In genomic region chr3:155416500-155417118, GRCh38 we compare ENCODE assay signal across 14 cellular contexts.
DNase-seq lines count a peak whose midpoint lies in the region; ATAC-seq and TF ChIP-seq lines count a peak whose summit lies in the region.
"Had no signal": no experiment of that assay in that cellular context is flagged by ENCODE, and none has a peak within 500 bp of the region (broad histone marks: within the 10 kb centered on the region; RNA-seq: fewer than 3 reads in every experiment).

No MANE protein-coding gene starts in this region.

- no peaks in the 10 kb centered on the region for H4K20me1 ChIP-seq in GM23338 (replicated peaks; ENCODE audit: insufficient read depth)

- no peak overlapping the region for H3K18ac ChIP-seq in trophoblast cell (ENCODE audit: low read length)

- H3K36me3 Mint-ChIP-seq in GM23338 (ENCODE audit: low read depth): 0 out of 3 replicates have a peak, but pooled peaks cover 4% of the 10 kb centered on the region
- no peaks in the 10 kb centered on the region for H3K36me3 Mint-ChIP-seq in stimulated activated naive B cell treated with anti-CD40 and anti-IgM and Interleukin-4, amounts not matched to agents 10 μg/mL and 1 μg/mL and 100 μg/mL, for 72 hours
- H3K36me3 Mint-ChIP-seq: type B pancreatic cell had no signal

- intact Hi-C loops in esophagus muscularis mucosa (cut with DNase I): no loop called here

- H3K79me2 ChIP-seq in trophoblast cell (ENCODE audit: control insufficient read depth, insufficient read depth, low read length, poor library complexity): no peaks in the 10 kb centered on the region
- no peaks in the 10 kb centered on the region for H3K79me2 ChIP-seq in GM23338 (replicated peaks; ENCODE audit: insufficient read depth)

- H3K27me3 Mint-ChIP-seq in GM23338 (ENCODE audit: insufficient read depth, low read depth, poor library complexity): peaks cover 2% of the 10 kb centered on the region
- H3K27me3 Mint-ChIP-seq in stimulated activated naive B cell treated with anti-CD40 and anti-IgM and Interleukin-4, amounts not matched to agents 10 μg/mL and 1 μg/mL and 100 μg/mL, for 72 hours: no peaks in the 10 kb centered on the region
- H3K27me3 Mint-ChIP-seq: activated CD4-positive, alpha-beta T cell treated with anti-CD3 and anti-CD28 coated beads, Interleukin-2, amount 10 ng/mL, durations not matched to agents 7 days and 5 days had no signal

- H4K8ac ChIP-seq in trophoblast cell (ENCODE audit: low read depth, low read length): no peak overlapping the region

- no peak overlapping the region for H2BK120ac ChIP-seq in trophoblast cell (ENCODE audit: insufficient read depth, low read length, poor library complexity)

- H3K4me2 ChIP-seq in trophoblast cell (ENCODE audit: low read length): no peak overlapping the region
- no peak overlapping the region for H3K4me2 ChIP-seq in GM23338

- H3K9ac ChIP-seq in trophoblast cell (ENCODE audit: low read length): no peak overlapping the region

- no peak overlapping the region for H3K4ac ChIP-seq in trophoblast cell (ENCODE audit: low read depth, low read length)

- no peak for ATAC-seq in GM23338
- ATAC-seq in stimulated activated naive B cell treated with anti-CD40 and anti-IgM and Interleukin-4, amounts not matched to agents 10 μg/mL and 1 μg/mL and 100 μg/mL, for 72 hours (replicated peaks): no peak

- no peaks in the 10 kb centered on the region for H3K27me3 ChIP-seq in esophagus muscularis mucosa
- no peaks in the 10 kb centered on the region for H3K27me3 ChIP-seq in trophoblast cell (ENCODE audit: insufficient read depth, low read length)
- no peaks in the 10 kb centered on the region for H3K27me3 ChIP-seq in GM23338 (ENCODE audit: insufficient read depth)

- H3K9me2 ChIP-seq in GM23338 (ENCODE audit: insufficient read depth): no peaks in the 10 kb centered on the region; the same call in none of the 2 replicates

- H3K9me3 Mint-ChIP-seq in GM23338: peaks cover 6% of the 10 kb centered on the region; the same call in 2 of the 3 replicates
- peaks cover 0 to 3% of the 10 kb centered on the region in 2 donors for H3K9me3 Mint-ChIP-seq in stimulated activated naive B cell treated with anti-CD40 and anti-IgM and Interleukin-4, amounts not matched to agents 10 μg/mL and 1 μg/mL and 100 μg/mL, for 72 hours
- H3K9me3 Mint-ChIP-seq: activated CD4-positive, alpha-beta T cell treated with anti-CD3 and anti-CD28 coated beads, Interleukin-2, amount 10 ng/mL, durations not matched to agents 7 days and 5 days; activated T-helper 1 cell treated with anti-CD3 and anti-CD28 coated beads, Interleukin-12 subunit alpha, Interleukin-12 subunit beta, Interleukin-2, Interleukin-4 antibody, amounts not matched to agents 30 ng/mL and 10 ng/mL and 1 ng/mL, durations not matched to agents 14 hours and 24 hours and 36 hours; type B pancreatic cell had no signal

- H4K12ac ChIP-seq in trophoblast cell (ENCODE audit: low read depth, low read length): no peak overlapping the region

- H3K4me1 ChIP-seq in esophagus muscularis mucosa (peaks cover 0 to 5% (median 0%) of the 10 kb centered on the region in 4 donors), trophoblast cell (ENCODE audit: control insufficient read depth in 1 of 2, insufficient read depth in 2 of 2, low read length in 2 of 2) (peaks cover 0 to 1% of the 10 kb centered on the region in 2 experiments), GM23338 (ENCODE audit: insufficient read depth) (peaks cover 25% of the 10 kb centered on the region)

- no peak for TF ChIP-seq EP300 in esophagus muscularis mucosa (IDR thresholded peaks at IDR 0.05)

- no peak overlapping the region for H2BK12ac ChIP-seq in trophoblast cell (ENCODE audit: low read length)

- H3K79me1 ChIP-seq in trophoblast cell (ENCODE audit: low read length): peaks cover 2% of the 10 kb centered on the region

- H2AFZ ChIP-seq in trophoblast cell (ENCODE audit: insufficient read depth, low read length, poor library complexity): no peak overlapping the region
- no peak overlapping the region for H2AFZ ChIP-seq in GM23338

- no peak overlapping the region for H2BK5ac ChIP-seq in trophoblast cell (ENCODE audit: low read depth, low read length, poor library complexity)

- H3K4me3 ChIP-seq in esophagus muscularis mucosa: no peak overlapping the region
- H3K4me3 ChIP-seq in trophoblast cell (ENCODE audit: low read depth, low read length): no peak overlapping the region
- no peak overlapping the region for H3K4me3 ChIP-seq in GM23338

- peak; percentile 39 for DNase-seq in GM04503 (ENCODE audit: low read depth)
- DNase-seq in RKO (ENCODE audit: low spot score): peak; percentile 84
- peak; percentile 55 for DNase-seq in esophagus muscularis mucosa (ENCODE audit: extremely low spot score)
- DNase-seq in trophoblast cell: peak; percentile 70 to 75
- DNase-seq in GM23338 (ENCODE audit: low spot score): no peak
- DNase-seq in SKM-1 treated with dmso at 0.1 percent for 144 hours (lab: John Stamatoyannopoulos, UW; ENCODE audit: unreplicated experiment): no peak
- DNase-seq in T-helper 1 cell: no peak
- DNase-seq in stimulated activated naive B cell treated with anti-CD40 and anti-IgM and Interleukin-4, amounts not matched to agents 10 μg/mL and 1 μg/mL and 100 μg/mL, for 72 hours: no peak
- DNase-seq: activated CD4-positive, alpha-beta T cell treated with anti-CD3 and anti-CD28 coated beads, Interleukin-2, amount 10 ng/mL, durations not matched to agents 7 days and 5 days; aorta; KBM-7; NCI-H1417 treated with DMSO at 0.1 percent for 48 hours had no signal

- no peak overlapping the region for H4K91ac ChIP-seq in trophoblast cell (ENCODE audit: low read depth, low read length)

- H3K9me3 ChIP-seq in esophagus muscularis mucosa: no peaks in the 10 kb centered on the region
- no peaks in the 10 kb centered on the region for H3K9me3 ChIP-seq in trophoblast cell (ENCODE audit: insufficient read depth, low read depth, low read length)

- no peaks in the 10 kb centered on the region for H3K36me3 ChIP-seq in esophagus muscularis mucosa
- H3K36me3 ChIP-seq in trophoblast cell (ENCODE audit: control insufficient read depth in 1 of 2, insufficient read depth in 2 of 2, low read length in 2 of 2): no peaks in the 10 kb centered on the region
- H3K36me3 ChIP-seq in GM23338 (ENCODE audit: insufficient read depth): 0 out of 2 replicates have a peak, but pooled peaks cover 2% of the 10 kb centered on the region

- 92% methylated on average over 8 of the region's 8 CpGs for WGBS in esophagus muscularis mucosa
- no CpG with 5 or more reads among the region's 8 CpGs for WGBS in trophoblast cell (ENCODE audit: extremely low coverage, insufficient coverage, insufficient read length)

- H2AK5ac ChIP-seq in trophoblast cell (ENCODE audit: low read length): no peak overlapping the region

- H3K4me3 Mint-ChIP-seq in GM23338: no peak overlapping the region
- H3K4me3 Mint-ChIP-seq in stimulated activated naive B cell treated with anti-CD40 and anti-IgM and Interleukin-4, amounts not matched to agents 10 μg/mL and 1 μg/mL and 100 μg/mL, for 72 hours: no peak overlapping the region
- H3K4me3 Mint-ChIP-seq: activated CD4-positive, alpha-beta T cell treated with anti-CD3 and anti-CD28 coated beads, Interleukin-2, amount 10 ng/mL, durations not matched to agents 7 days and 5 days; activated T-helper 1 cell treated with anti-CD3 and anti-CD28 coated beads, Interleukin-12 subunit alpha, Interleukin-12 subunit beta, Interleukin-2, Interleukin-4 antibody, amounts not matched to agents 30 ng/mL and 10 ng/mL and 1 ng/mL, durations not matched to agents 14 hours and 24 hours and 36 hours; type B pancreatic cell had no signal

- no peak overlapping the region for H3K23ac ChIP-seq in trophoblast cell (ENCODE audit: low read length)

- H3K27ac Mint-ChIP-seq in GM23338: no peak overlapping the region
- H3K27ac Mint-ChIP-seq in stimulated activated naive B cell treated with anti-CD40 and anti-IgM and Interleukin-4, amounts not matched to agents 10 μg/mL and 1 μg/mL and 100 μg/mL, for 72 hours: no peak overlapping the region
- H3K27ac Mint-ChIP-seq: activated CD4-positive, alpha-beta T cell treated with anti-CD3 and anti-CD28 coated beads, Interleukin-2, amount 10 ng/mL, durations not matched to agents 7 days and 5 days; activated T-helper 1 cell treated with anti-CD3 and anti-CD28 coated beads, Interleukin-12 subunit alpha, Interleukin-12 subunit beta, Interleukin-2, Interleukin-4 antibody, amounts not matched to agents 30 ng/mL and 10 ng/mL and 1 ng/mL, durations not matched to agents 14 hours and 24 hours and 36 hours; type B pancreatic cell had no signal

- TF ChIP-seq CTCF in esophagus muscularis mucosa (IDR thresholded peaks at IDR 0.05) (no peak), GM23338 (conservative IDR thresholded peaks at IDR 0.05; ENCODE audit: low read depth in 2 of 2) (no peak)

- H3K14ac ChIP-seq in trophoblast cell (ENCODE audit: low read length): no peak overlapping the region

- H3K4me1 Mint-ChIP-seq in GM23338: peaks cover 27% of the 10 kb centered on the region
- H3K4me1 Mint-ChIP-seq in stimulated activated naive B cell treated with anti-CD40 and anti-IgM and Interleukin-4, amounts not matched to agents 10 μg/mL and 1 μg/mL and 100 μg/mL, for 72 hours: no peaks in the 10 kb centered on the region
- H3K4me1 Mint-ChIP-seq: activated CD4-positive, alpha-beta T cell treated with anti-CD3 and anti-CD28 coated beads, Interleukin-2, amount 10 ng/mL, durations not matched to agents 7 days and 5 days had no signal

- H3K27ac ChIP-seq in esophagus muscularis mucosa (replicated peaks in 1 of 4) (no peak overlapping the region), trophoblast cell (ENCODE audit: low read depth, low read length) (no peak overlapping the region), GM23338 (ENCODE audit: low read depth) (no peak overlapping the region)

- no peaks in the 10 kb centered on the region for H3F3A ChIP-seq in GM23338 (replicated peaks; ENCODE audit: low read depth)

- no peak for TF ChIP-seq POLR2A in esophagus muscularis mucosa (IDR thresholded peaks at IDR 0.05; ENCODE audit: low read depth)

TF ChIP-seq in GM23338, 12 proteins besides CTCF, POLR2A, EP300 and RAD21:
- no peak for TF ChIP-seq ZNF114 (CRISPR knock-in tag; IDR thresholded peaks at IDR 0.05)
- no peak for TF ChIP-seq CREB1 (CRISPR knock-in tag; IDR thresholded peaks at IDR 0.05; ENCODE audit: low read depth)

Comparison
In these comparisons a context has a peak if more than half of its experiments do, and no peak if none do; other contexts are left out.
1. DNase-seq: peak in GM04503 (single experiment), RKO (single experiment), esophagus muscularis mucosa (single experiment) and trophoblast cell (2 of 2); none in GM23338 (single experiment), SKM-1 treated with dmso at 0.1 percent for 144 hours (single experiment), T-helper 1 cell (0 of 5) and stimulated activated naive B cell treated with anti-CD40 and anti-IgM and Interleukin-4, amounts not matched to agents 10 μg/mL and 1 μg/mL and 100 μg/mL, for 72 hours (single experiment).